In the genomic region with DNA sequence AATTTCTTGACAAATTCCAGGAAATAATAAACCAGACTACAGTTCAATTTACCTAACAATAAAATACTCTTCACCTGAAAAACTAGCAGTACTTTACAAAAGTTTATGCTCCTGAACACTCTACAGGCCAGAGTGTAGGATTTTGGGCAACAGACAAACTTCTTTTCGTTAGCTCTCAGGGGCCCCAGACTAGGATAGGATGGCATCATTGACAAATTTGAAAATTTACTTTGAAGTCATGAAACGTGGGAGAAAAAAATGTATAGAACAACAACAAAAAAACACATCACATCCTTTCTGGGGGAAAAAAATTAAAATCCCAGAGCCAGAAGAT, we compare ENCODE assay signal across 8 cellular contexts. TPM values are rescaled to one million over a fixed set of nuclear protein-coding genes. Genes with fewer than 3 reads are reported as not detected.
DNase-seq lines count a peak whose midpoint lies in the region; ATAC-seq, FAIRE-seq and TF ChIP-seq lines count a peak whose summit lies in the region.

No MANE protein-coding gene starts in this region.

- FAIRE-seq in H1 (lab: Jason Lieb, UNC) = no peak

- H3K14ac ChIP-seq in H1 (ENCODE audit: insufficient read length) = no peak overlapping the region

- no peak overlapping the region for H2AFZ ChIP-seq in OCI-LY3 (ENCODE audit: low read depth, low read length)
- no peak overlapping the region for H2AFZ ChIP-seq in H1 (ENCODE audit: low read length)

- TF ChIP-seq POLR2A in H1 (IDR thresholded peaks at IDR 0.05; ENCODE audit: control extremely low read depth in 1 of 2, low read depth in 2 of 2, low read length in 2 of 2) = no peak

- no peak overlapping the region for H4K5ac ChIP-seq in H1 (ENCODE audit: insufficient read length, low read depth, low read length)

- CTCF ChIA-PET in H1 (lab: Charles Lee; ENCODE audit: partially characterized antibody) = no interaction called here

- no peak overlapping the region for H3K18ac ChIP-seq in H1 (ENCODE audit: extremely low read depth, low read length)

- H3K9ac ChIP-seq in BLaER1 treated with 17β-estradiol and CSF1 and Interleukin-3, amounts not matched to agents 10 nM and 100 nM = peak overlapping the region; percentile 93 to 100 (median 98)
- H3K9ac ChIP-seq in OCI-LY3 (ENCODE audit: low read length) = peak overlapping the region; percentile 97
- peak overlapping the region in 3 of 4 experiments; percentile 74 to 93 (median 78); a peak in 5 of 7 replicates for H3K9ac ChIP-seq in H1 (replicated peaks in 1 of 4; ENCODE audit: extremely low read depth in 1 of 4, low read depth in 3 of 4, low read length in 3 of 4)

- no peak for TF ChIP-seq EP300 in H1 (IDR thresholded peaks at IDR 0.05; ENCODE audit: borderline replicate concordance in 1 of 2, low read depth in 2 of 2, low read length in 2 of 2)

- DNase-seq in H1 (ENCODE audit: low read depth in 1 of 2, low spot score in 2 of 2) (peak in 1 of 2 experiments; percentile 10), neural crest cell (ENCODE audit: low read depth, low spot score) (no peak), NCI-H1930 (lab: John Stamatoyannopoulos, UW) (no peak), medulla oblongata (ENCODE audit: extremely low spot score) (no peak), NCI-H128 (lab: John Stamatoyannopoulos, UW; ENCODE audit: unreplicated experiment) (no peak)

- H2AK5ac ChIP-seq in H1 (ENCODE audit: low read depth, low read length) = peak overlapping the region; percentile 97; the same call in 1 of the 2 replicates

- no peak overlapping the region for H2BK20ac ChIP-seq in H1 (ENCODE audit: low read length)

- H3K79me2 ChIP-seq in OCI-LY3 (ENCODE audit: low read length) = peaks cover 67% of the 10 kb centered on the region
- H3K79me2 ChIP-seq in H1 (ENCODE audit: control insufficient read depth in 1 of 2, insufficient read depth in 2 of 2, low read length in 2 of 2) = peaks cover 22 to 57% of the 10 kb centered on the region in 2 experiments

- peaks cover 46% of the 10 kb centered on the region for H3K4me1 Mint-ChIP-seq in neural crest cell

- H2BK12ac ChIP-seq in H1 (ENCODE audit: low read depth, low read length) = no peak overlapping the region

- no peak for ATAC-seq in GM21786 (IDR thresholded peaks at IDR 0.05; ENCODE audit: unreplicated experiment)

- peaks cover 3% of the 10 kb centered on the region; the same call in 1 of the 2 replicates for H3K79me1 ChIP-seq in H1 (ENCODE audit: low read depth, low read length)

- peak overlapping the region; percentile 93 to 99 (median 98) for H3K27ac ChIP-seq in BLaER1 treated with 17β-estradiol and CSF1 and Interleukin-3, amounts not matched to agents 10 nM and 100 nM
- peak overlapping the region; percentile 79 for H3K27ac ChIP-seq in OCI-LY3 (ENCODE audit: low read length)
- H3K27ac ChIP-seq in H1 (ENCODE audit: low read depth, low read length) = no peak overlapping the region

- H3K36me3 Mint-ChIP-seq in neural crest cell (ENCODE audit: low read depth) = no peaks in the 10 kb centered on the region

- H2BK5ac ChIP-seq in H1 (ENCODE audit: low read depth, low read length) = peak overlapping the region; percentile 95; the same call in 1 of the 2 replicates

- H3K27ac Mint-ChIP-seq in neural crest cell (ENCODE audit: unreplicated experiment) = peak overlapping the region; percentile 97

- peaks cover 0 to 21% (median 3%) of the 10 kb centered on the region in 11 experiments; a peak in 6 of 22 replicates for H3K36me3 ChIP-seq in BLaER1 treated with 17β-estradiol and CSF1 and Interleukin-3, amounts not matched to agents 10 nM and 100 nM
- peaks cover 6% of the 10 kb centered on the region for H3K36me3 ChIP-seq in OCI-LY3 (replicated peaks; ENCODE audit: low read depth, low read length)
- H3K36me3 ChIP-seq in H1 (ENCODE audit: control insufficient read depth in 2 of 4, insufficient read depth in 4 of 4, low read length in 3 of 4) = no peaks in the 10 kb centered on the region

- peak overlapping the region; percentile 97 for H3K4me3 Mint-ChIP-seq in neural crest cell

- H3K56ac ChIP-seq in H1 (replicated peaks; ENCODE audit: insufficient read length, low read depth, low read length) = no peak overlapping the region

- no peaks in the 10 kb centered on the region for H3K9me3 ChIP-seq in BLaER1 treated with 17β-estradiol and CSF1 and Interleukin-3, amounts not matched to agents 10 nM and 100 nM (replicated peaks in 1 of 11)
- H3K9me3 ChIP-seq in OCI-LY3 (ENCODE audit: insufficient read depth, low read length) (no peaks in the 10 kb centered on the region), H1 (ENCODE audit: insufficient read depth in 2 of 2, low read depth in 1 of 2, low read length in 1 of 2) (no peaks in the 10 kb centered on the region; a peak in 1 of 4 replicates)

- 19% methylated on average over 2 of the region's 2 CpGs; no CpG with 5 or more reads in 1 of the 2 experiments for WGBS in H1 (ENCODE audit: extremely low coverage in 1 of 2, insufficient coverage in 1 of 2, insufficient read length in 1 of 2, insufficient replicate concordance in 2 of 2, low coverage in 1 of 2, low lambda C conversion rate in 2 of 2, missing lambda C conversion rate in 1 of 2), 2 experiments

- peaks cover 54 to 57% (median 56%) of the 10 kb centered on the region in 11 experiments for H4K20me1 ChIP-seq in BLaER1 treated with 17β-estradiol and CSF1 and Interleukin-3, amounts not matched to agents 10 nM and 100 nM
- H4K20me1 ChIP-seq in OCI-LY3 (ENCODE audit: insufficient read depth, low read length) (peaks cover 53% of the 10 kb centered on the region), H1 (replicated peaks in 1 of 2; ENCODE audit: control insufficient read depth in 1 of 2, insufficient read depth in 2 of 2, low read length in 2 of 2) (peaks cover 6 to 16% of the 10 kb centered on the region in 2 experiments)

- no peak overlapping the region for H4K91ac ChIP-seq in H1 (replicated peaks; ENCODE audit: insufficient read length, low read length)

- peaks cover 80 to 86% (median 83%) of the 10 kb centered on the region in 10 experiments for H3K4me1 ChIP-seq in BLaER1 treated with 17β-estradiol and CSF1 and Interleukin-3, amounts not matched to agents 10 nM and 100 nM
- peaks cover 68% of the 10 kb centered on the region for H3K4me1 ChIP-seq in OCI-LY3 (ENCODE audit: low read length)
- peaks cover 2 to 16% (median 6%) of the 10 kb centered on the region in 4 experiments; a peak in 6 of 7 replicates for H3K4me1 ChIP-seq in H1 (replicated peaks in 1 of 4; ENCODE audit: control insufficient read depth in 3 of 4, insufficient read depth in 4 of 4, low read length in 3 of 4)

- H3K4me2 ChIP-seq in BLaER1 treated with 17β-estradiol and CSF1 and Interleukin-3, amounts not matched to agents 10 nM and 100 nM = peak overlapping the region; percentile 74 to 99 (median 88)
- peak overlapping the region; percentile 94 for H3K4me2 ChIP-seq in OCI-LY3 (ENCODE audit: low read length)
- peak overlapping the region; percentile 91 to 95 for H3K4me2 ChIP-seq in H1 (ENCODE audit: insufficient read depth in 1 of 2, low read depth in 2 of 2, low read length in 2 of 2)

- POLR2A ChIA-PET in H1 (lab: Charles Lee; ENCODE audit: partially characterized antibody) = interaction anchor here (2.4 kb wide), 1 partner anchor 18 kb away, joined by 15 read pairs; no protein-coding TSS in a partner anchor

- no peak overlapping the region for H3K4ac ChIP-seq in H1 (replicated peaks; ENCODE audit: insufficient read length, low read depth, low read length)

- no peak overlapping the region for H3K23ac ChIP-seq in H1 (ENCODE audit: insufficient read length)

- H3K27me3 ChIP-seq in BLaER1 treated with 17β-estradiol and CSF1 and Interleukin-3, amounts not matched to agents 10 nM and 100 nM = no peaks in the 10 kb centered on the region
- no peaks in the 10 kb centered on the region for H3K27me3 ChIP-seq in OCI-LY3 (ENCODE audit: low read depth, low read length)
- H3K27me3 ChIP-seq in H1 (replicated peaks in 1 of 4; ENCODE audit: control insufficient read depth in 3 of 4, extremely low read depth in 1 of 4, insufficient read depth in 3 of 4, low read length in 3 of 4) = peaks cover 0 to 6% (median 0%) of the 10 kb centered on the region in 4 experiments; a peak in 2 of 7 replicates

- peaks cover 7% of the 10 kb centered on the region; the same call in 1 of the 2 replicates for H3K23me2 ChIP-seq in H1 (ENCODE audit: low read depth, low read length)

- no peak overlapping the region for H2BK120ac ChIP-seq in H1 (replicated peaks; ENCODE audit: low read depth, low read length)

- H3K4me3 ChIP-seq in BLaER1 treated with 17β-estradiol and CSF1 and Interleukin-3, amounts not matched to agents 10 nM and 100 nM = peak overlapping the region; percentile 80 to 97 (median 90)
- H3K4me3 ChIP-seq in OCI-LY3 (ENCODE audit: low read length) (peak overlapping the region; percentile 98), H1 (ENCODE audit: extremely low read depth in 1 of 4, insufficient read depth in 2 of 4, low read depth in 3 of 4, low read length in 4 of 4) (peak overlapping the region; percentile 92 to 99 (median 95))

- no peaks in the 10 kb centered on the region for H3K9me3 Mint-ChIP-seq in neural crest cell

- no peaks in the 10 kb centered on the region for H3K27me3 Mint-ChIP-seq in neural crest cell (ENCODE audit: low read depth)

- no peak for TF ChIP-seq RAD21 in H1 (IDR thresholded peaks at IDR 0.05 in 1 of 2, conservative IDR thresholded peaks at IDR 0.05 in 1 of 2; ENCODE audit: low read depth in 2 of 2, low read length in 2 of 2)

- TF ChIP-seq CTCF in OCI-LY3 (IDR thresholded peaks at IDR 0.05; ENCODE audit: low read depth, low read length) = no peak
- TF ChIP-seq CTCF in H1 (IDR thresholded peaks at IDR 0.05; ENCODE audit: control extremely low read depth in 1 of 3, insufficient read depth in 1 of 3, low read depth in 1 of 3, low read length in 3 of 3) = no peak
- TF ChIP-seq CTCF in neural crest cell (conservative IDR thresholded peaks at IDR 0.05) = no peak

- H2BK15ac ChIP-seq in H1 (ENCODE audit: low read length) = no peak overlapping the region

- no peak overlapping the region for H4K8ac ChIP-seq in H1 (ENCODE audit: extremely low read depth, insufficient read depth, low read length)

TF ChIP-seq in H1, 55 proteins besides CTCF, POLR2A, EP300 and RAD21:
- TF ChIP-seq HDAC2 (IDR thresholded peaks at IDR 0.05; ENCODE audit: borderline replicate concordance in 1 of 2, low read depth in 2 of 2, low read length in 2 of 2) = no peak

RNA-seq across cellular contexts. Expression of gene PTP4A2, which starts 1.2 kb away (rescaled TPM):
- total RNA-seq in H1 (2021; fragmentation: NEBNext Ultra II Directional; extraction: Animal tissue kit (Norgen Biotek cat#: 25700)) = 167 and 214 TPM in 2 replicates
- polyA plus RNA-seq in H1 (2011; rRNA removed) = 39.1 and 87.4 TPM in 2 replicates
- polyA plus RNA-seq in H1 (2011; cell fraction: cytosol; rRNA removed) = 92.5 TPM
- polyA plus RNA-seq in H1 (2011; cell fraction: nucleus; rRNA removed) = 67.4 TPM
- polyA plus RNA-seq in H1 (2012, experiment 1 of 2) = 138 to 236 TPM (median 166 TPM) in 4 replicates
- polyA plus RNA-seq in H1 (2012, experiment 2 of 2) = 38.0 TPM
- polyA plus RNA-seq in H1 (2013, experiment 1 of 2) = 296 TPM
- 306 TPM for polyA plus RNA-seq in H1 (2013, experiment 2 of 2)
- 197 and 236 TPM in 2 replicates for polyA minus RNA-seq in H1 (2011; rRNA and poly(A)+ RNA removed)
- polyA minus RNA-seq in H1 (2011; cell fraction: cytosol; rRNA and poly(A)+ RNA removed) = 146 TPM
- 133 TPM for polyA minus RNA-seq in H1 (2011; cell fraction: nucleus; rRNA and poly(A)+ RNA removed)
- 189 and 190 TPM in 2 replicates for total RNA-seq in neural crest cell
